18 cellular contexts compared by ENCODE assay signal in genomic region chr3:37592328-37592727, GRCh38.
A peak's percentile ranks its signal among the peaks of the same experiment; 100 is the strongest.
DNase-seq lines count a peak whose midpoint lies in the region; ATAC-seq and TF ChIP-seq lines count a peak whose summit lies in the region.
"Had no signal": no experiment of that assay in that cellular context is flagged by ENCODE, and none has a peak within 500 bp of the region (broad histone marks: within the 10 kb centered on the region; RNA-seq: fewer than 3 reads in every experiment).

No MANE protein-coding gene starts in this region.

- peak overlapping the region in 3 of 4 donors; percentile 50 to 80 (median 74) for H3K27ac ChIP-seq in Peyer's patch
- H3K27ac ChIP-seq in esophagus muscularis mucosa (replicated peaks in 1 of 4) = peak overlapping the region; percentile 82 to 90 (median 87)
- H3K27ac ChIP-seq in rectal smooth muscle tissue (ENCODE audit: low read depth, low read length) = peak overlapping the region; percentile 85
- peak overlapping the region; percentile 74 to 90 (median 78) for H3K27ac ChIP-seq in transverse colon
- no peak overlapping the region for H3K27ac ChIP-seq in breast epithelium
- H3K27ac ChIP-seq: BLaER1 had no signal

- WGBS in esophagus muscularis mucosa = 87% methylated on average over 6 of the region's 6 CpGs
- 89% methylated on average over 6 of the region's 6 CpGs; no CpG with 5 or more reads in 1 of the 2 donors for WGBS in transverse colon (ENCODE audit: low coverage in 1 of 2), 2 donors

- no peaks in the 10 kb centered on the region for H3K27me3 ChIP-seq in Peyer's patch
- H3K27me3 ChIP-seq in esophagus muscularis mucosa = no peaks in the 10 kb centered on the region
- H3K27me3 ChIP-seq in rectal smooth muscle tissue (ENCODE audit: control insufficient read depth, insufficient read depth, low read length) = no peaks in the 10 kb centered on the region
- no peaks in the 10 kb centered on the region for H3K27me3 ChIP-seq in transverse colon
- no peaks in the 10 kb centered on the region for H3K27me3 ChIP-seq in breast epithelium
- H3K27me3 ChIP-seq: BLaER1 had no signal

- H3K36me3 ChIP-seq in Peyer's patch (no peaks in the 10 kb centered on the region), esophagus muscularis mucosa (peaks cover 0 to 7% (median 0%) of the 10 kb centered on the region in 4 donors), rectal smooth muscle tissue (ENCODE audit: control insufficient read depth, insufficient read depth, low read length) (no peaks in the 10 kb centered on the region), transverse colon (no peaks in the 10 kb centered on the region), breast epithelium (no peaks in the 10 kb centered on the region)
- H3K36me3 ChIP-seq: BLaER1 had no signal

- H3K27me3 Mint-ChIP-seq in effector memory CD8-positive, alpha-beta T cell = peaks cover 26 to 67% of the 10 kb centered on the region in 2 donors

- TF ChIP-seq EP300 in esophagus muscularis mucosa (IDR thresholded peaks at IDR 0.05) (no peak), transverse colon (IDR thresholded peaks at IDR 0.05; ENCODE audit: low read depth) (no peak)

- H3K4me1 ChIP-seq in Peyer's patch = peaks cover 0 to 26% (median 6%) of the 10 kb centered on the region in 4 donors
- H3K4me1 ChIP-seq in esophagus muscularis mucosa = peaks cover 55 to 93% (median 86%) of the 10 kb centered on the region in 4 donors
- H3K4me1 ChIP-seq in rectal smooth muscle tissue (ENCODE audit: control insufficient read depth, insufficient read depth, low read length) = peaks cover 52% of the 10 kb centered on the region
- peaks cover 17 to 39% (median 31%) of the 10 kb centered on the region in 4 donors for H3K4me1 ChIP-seq in transverse colon
- peaks cover 0 to 10% of the 10 kb centered on the region in 2 donors for H3K4me1 ChIP-seq in breast epithelium

- no peak overlapping the region for H3K4me3 Mint-ChIP-seq in effector memory CD8-positive, alpha-beta T cell
- H3K4me3 Mint-ChIP-seq: CD4-positive, alpha-beta memory T cell; HFFc6 had no signal

- H3K4me3 ChIP-seq in Peyer's patch (no peak overlapping the region), esophagus muscularis mucosa (no peak overlapping the region), rectal smooth muscle tissue (ENCODE audit: low read length) (no peak overlapping the region), transverse colon (no peak overlapping the region), breast epithelium (no peak overlapping the region)
- H3K4me3 ChIP-seq: BLaER1 had no signal

- no peak for TF ChIP-seq POLR2A in Peyer's patch (IDR thresholded peaks at IDR 0.05)
- TF ChIP-seq POLR2A in esophagus muscularis mucosa (IDR thresholded peaks at IDR 0.05; ENCODE audit: low read depth) = no peak
- TF ChIP-seq POLR2A in transverse colon (IDR thresholded peaks at IDR 0.05) = no peak
- no peak for TF ChIP-seq POLR2A in breast epithelium (IDR thresholded peaks at IDR 0.05)

- no peak for TF ChIP-seq CTCF in Peyer's patch (IDR thresholded peaks at IDR 0.05)
- no peak for TF ChIP-seq CTCF in esophagus muscularis mucosa (IDR thresholded peaks at IDR 0.05)
- no peak for TF ChIP-seq CTCF in transverse colon (IDR thresholded peaks at IDR 0.05)
- TF ChIP-seq CTCF in GM13976 (IDR thresholded peaks at IDR 0.05; ENCODE audit: borderline replicate concordance, control extremely low read depth, extremely low read depth, insufficient read depth, missing control alignments) = no peak
- TF ChIP-seq CTCF in breast epithelium (IDR thresholded peaks at IDR 0.05) = no peak

- H3K9ac ChIP-seq in rectal smooth muscle tissue (ENCODE audit: low read length) = no peak overlapping the region
- H3K9ac ChIP-seq: BLaER1 had no signal

- in situ Hi-C loops in transverse colon (cut with MboI; ENCODE audit: low pct_ligation_motif_present in 1 of 4, low pct_unique_long_range_greater_than_20kb in 1 of 4, low sequenced_read_pairs in 3 of 4) = no loop called here
- in situ Hi-C loops in GM13976 (cut with MboI; ENCODE audit: low sequenced_read_pairs, unreplicated experiment) = no loop called here

- no peaks in the 10 kb centered on the region for H3K4me1 Mint-ChIP-seq in effector memory CD8-positive, alpha-beta T cell (ENCODE audit: low read depth in 2 of 2)
- H3K4me1 Mint-ChIP-seq: CD4-positive, alpha-beta memory T cell had no signal

- H3K9me3 Mint-ChIP-seq in effector memory CD8-positive, alpha-beta T cell = no peaks in the 10 kb centered on the region
- H3K9me3 Mint-ChIP-seq: CD4-positive, alpha-beta memory T cell; HFFc6 had no signal

- intact Hi-C loops in esophagus muscularis mucosa (cut with DNase I) = no loop called here
- intact Hi-C loops in transverse colon (cut with DNase I; ENCODE audit: low total_unique reads) = no loop called here
- intact Hi-C loops in breast epithelium (cut with DNase I; ENCODE audit: low total_unique reads) = no loop called here

- no peaks in the 10 kb centered on the region for H3K9me3 ChIP-seq in Peyer's patch
- no peaks in the 10 kb centered on the region for H3K9me3 ChIP-seq in esophagus muscularis mucosa
- no peaks in the 10 kb centered on the region for H3K9me3 ChIP-seq in transverse colon
- H3K9me3 ChIP-seq in breast epithelium = no peaks in the 10 kb centered on the region
- H3K9me3 ChIP-seq: BLaER1 had no signal

- no peak overlapping the region for H3K27ac Mint-ChIP-seq in effector memory CD8-positive, alpha-beta T cell
- H3K27ac Mint-ChIP-seq: CD4-positive, alpha-beta memory T cell; HFFc6 had no signal

- DNase-seq in Peyer's patch (no peak), esophagus muscularis mucosa (ENCODE audit: extremely low spot score) (no peak), transverse colon (no peak), GM13976 (ENCODE audit: low spot score) (no peak), NAMALWA (ENCODE audit: low spot score) (no peak), breast epithelium (ENCODE audit: low spot score in 2 of 2) (no peak)
- no peak for DNase-seq in effector memory CD8-positive, alpha-beta T cell
- DNase-seq: CD4-positive, alpha-beta memory T cell; DMS153; HFFc6; NCI-H1048; NCI-H1436 treated with DMSO at 0.1 percent for 48 hours; NCI-H2029; NCI-H446 treated with DMSO at 0.1 percent for 48 hours; NK-92 treated with Interleukin-12 subunit alpha and Interleukin-12 subunit beta, amount 100 ng/mL, for 24 hours had no signal

- ATAC-seq in effector memory CD8-positive, alpha-beta T cell (replicated peaks) = no peak
- ATAC-seq: HepG2 had no signal

- no peaks in the 10 kb centered on the region for H3K36me3 Mint-ChIP-seq in effector memory CD8-positive, alpha-beta T cell (ENCODE audit: insufficient read depth)
- H3K36me3 Mint-ChIP-seq: CD4-positive, alpha-beta memory T cell had no signal

Comparison
In these comparisons a context has a peak if more than half of its experiments do, and no peak if none do; other contexts are left out.
1. H3K27ac ChIP-seq: peak in Peyer's patch (3 of 4), esophagus muscularis mucosa (4 of 4), rectal smooth muscle tissue (single experiment) and transverse colon (4 of 4); none in breast epithelium (0 of 2).